In genomic region chr22:21753374-21754111, GRCh38 we compare ENCODE assay signal across 2 cellular contexts.
TF ChIP-seq lines count a peak whose summit lies in the region.

No MANE protein-coding gene starts in this region.

TF ChIP-seq in A549, 52 proteins besides CTCF, POLR2A, EP300 and RAD21:
- TF ChIP-seq NPAS2 (CRISPR knock-in tag; IDR thresholded peaks at IDR 0.05; ENCODE audit: borderline replicate concordance) (no peak), EHF (CRISPR knock-in tag; IDR thresholded peaks at IDR 0.05) (no peak)
TF ChIP-seq in A549: peak in this region for 0.

TF ChIP-seq in K562, 482 proteins besides CTCF, POLR2A, EP300 and RAD21:
- TF ChIP-seq MLX (CRISPR knock-in tag; conservative IDR thresholded peaks at IDR 0.05) (peak in 1 of 2 experiments; percentile 90; a peak in 1 of 4 replicates), HMGXB4 (CRISPR knock-in tag; IDR thresholded peaks at IDR 0.05) (peak; percentile 35; the same call in 1 of the 2 replicates), ZNF561 (CRISPR knock-in tag; conservative IDR thresholded peaks at IDR 0.05) (no peak)
